8 cellular contexts compared by ENCODE assay signal in genomic region chr6:30516754-30517076, GRCh38. TPM values are rescaled to one million over a fixed set of nuclear protein-coding genes. Genes with fewer than 3 reads are reported as not detected.
DNase-seq lines count a peak whose midpoint lies in the region; ATAC-seq and TF ChIP-seq lines count a peak whose summit lies in the region.
"Not testable (repeated sequence)": the region's sequence is repeated elsewhere in the genome, so short reads cannot be mapped to it uniquely, and the experiment has no call there.

No MANE protein-coding gene starts in this region.

- WGBS in IMR-90 (ENCODE audit: extremely low coverage in 2 of 2, insufficient read length in 1 of 2), 2 experiments: no CpG with 5 or more reads among the region's 9 CpGs
- 43 to 48% methylated on average over 9 of the region's 9 CpGs for WGBS in esophagus, 2 donors
- 39 to 55% methylated on average over 9 of the region's 9 CpGs for WGBS in testis, 2 donors

- not testable (repeated sequence) for H3K56ac ChIP-seq in IMR-90 (ENCODE audit: extremely low read depth, insufficient read depth, low read length)

- H3K9me3 ChIP-seq in BLaER1 treated with 17β-estradiol and CSF1 and Interleukin-3, amounts not matched to agents 10 nM and 100 nM (replicated peaks in 1 of 11): peaks cover 27 to 63% (median 57%) of the 10 kb centered on the region in 11 experiments
- not testable (repeated sequence) for H3K9me3 ChIP-seq in IMR-90 (ENCODE audit: control insufficient read depth, insufficient read depth, low read length); ascending aorta; esophagus (ENCODE audit: control insufficient read depth in 2 of 2, insufficient read depth in 1 of 2, low read depth in 1 of 2, low read length in 1 of 2); left lung; testis

- TF ChIP-seq POLR2A in IMR-90 (IDR thresholded peaks at IDR 0.05; ENCODE audit: low read depth, low read length); testis (IDR thresholded peaks at IDR 0.05): not testable (repeated sequence)

- TF ChIP-seq CTCF in IMR-90 (conservative IDR thresholded peaks at IDR 0.05; ENCODE audit: low read depth, low read length); ascending aorta (IDR thresholded peaks at IDR 0.05); left lung (IDR thresholded peaks at IDR 0.05); osteocyte (IDR thresholded peaks at IDR 0.05); testis (IDR thresholded peaks at IDR 0.05): not testable (repeated sequence)

- H3K4me1 ChIP-seq in BLaER1 treated with 17β-estradiol and CSF1 and Interleukin-3, amounts not matched to agents 10 nM and 100 nM: peaks cover 51 to 78% (median 60%) of the 10 kb centered on the region in 10 experiments
- H3K4me1 ChIP-seq in IMR-90 (ENCODE audit: control insufficient read depth, insufficient read depth, low read length) (peaks cover 11% of the 10 kb centered on the region), left lung (peaks cover 0 to 36% of the 10 kb centered on the region in 2 donors)
- H3K4me1 ChIP-seq in ascending aorta; esophagus (ENCODE audit: control insufficient read depth in 2 of 2, insufficient read depth in 2 of 2, low read length in 1 of 2); testis: not testable (repeated sequence)

- H4K91ac ChIP-seq in IMR-90 (ENCODE audit: insufficient read depth, low read depth, low read length): peak overlapping the region; percentile 75

- H3K9me1 ChIP-seq in IMR-90 (ENCODE audit: insufficient read depth, low read length): not testable (repeated sequence)

- H3K18ac ChIP-seq in IMR-90 (ENCODE audit: low read depth, low read length): peak overlapping the region; percentile 54; the same call in 1 of the 2 replicates

- peak overlapping the region; percentile 19 to 96 (median 64); a peak in 18 of 22 replicates for H3K4me2 ChIP-seq in BLaER1 treated with 17β-estradiol and CSF1 and Interleukin-3, amounts not matched to agents 10 nM and 100 nM
- peak overlapping the region; percentile 69 for H3K4me2 ChIP-seq in IMR-90 (ENCODE audit: low read depth, low read length)

- peak overlapping the region; percentile 95 to 100 (median 99) for H3K27ac ChIP-seq in BLaER1 treated with 17β-estradiol and CSF1 and Interleukin-3, amounts not matched to agents 10 nM and 100 nM
- H3K27ac ChIP-seq in IMR-90 (ENCODE audit: insufficient read depth, low read length) (peak overlapping the region; percentile 49), ascending aorta (peak overlapping the region; percentile 66 to 76), esophagus (ENCODE audit: low read depth in 2 of 2, low read length in 1 of 2) (peak overlapping the region; percentile 96 to 98), left lung (peak overlapping the region; percentile 97 to 99), testis (peak overlapping the region; percentile 32 to 60)

- peak overlapping the region; percentile 86 for H3K4me3 Mint-ChIP-seq in T-helper 2 cell treated with Interferon-gamma antibody and Interleukin-4, amounts not matched to agents 5 μg/mL and 100 μg/mL, for 36 hours
- H3K4me3 Mint-ChIP-seq in osteocyte (ENCODE audit: unreplicated experiment): peak overlapping the region; percentile 85

- H4K20me1 ChIP-seq in BLaER1 treated with 17β-estradiol and CSF1 and Interleukin-3, amounts not matched to agents 10 nM and 100 nM; IMR-90 (ENCODE audit: insufficient read depth, low read length): not testable (repeated sequence)

- not testable (repeated sequence) for DNase-seq in IMR-90; T-helper 2 cell treated with Interferon-gamma antibody and Interleukin-4, amounts not matched to agents 5 μg/mL and 100 μg/mL, for 36 hours (ENCODE audit: low spot score); ascending aorta (ENCODE audit: low spot score in 2 of 2); left lung; osteocyte (ENCODE audit: extremely low spot score, unreplicated experiment); testis

- peak overlapping the region; percentile 2; the same call in 1 of the 2 replicates for H2BK20ac ChIP-seq in IMR-90 (ENCODE audit: low read depth, low read length)

- H3K36me3 Mint-ChIP-seq in T-helper 2 cell treated with Interferon-gamma antibody and Interleukin-4, amounts not matched to agents 5 μg/mL and 100 μg/mL, for 36 hours (ENCODE audit: low read depth): peaks cover 10% of the 10 kb centered on the region
- H3K36me3 Mint-ChIP-seq in osteocyte (ENCODE audit: unreplicated experiment): not testable (repeated sequence)

- peak overlapping the region; percentile 50 to 82 for H4K8ac ChIP-seq in IMR-90 (ENCODE audit: low read depth in 2 of 2, low read length in 2 of 2)

- peak overlapping the region; percentile 96 for H3K27ac Mint-ChIP-seq in T-helper 2 cell treated with Interferon-gamma antibody and Interleukin-4, amounts not matched to agents 5 μg/mL and 100 μg/mL, for 36 hours
- peak overlapping the region; percentile 98 for H3K27ac Mint-ChIP-seq in osteocyte (ENCODE audit: unreplicated experiment)

- H2BK120ac ChIP-seq in IMR-90 (ENCODE audit: low read depth, low read length): peak overlapping the region; percentile 70

- H2BK5ac ChIP-seq in IMR-90 (ENCODE audit: low read depth, low read length, poor library complexity, severe bottlenecking): peak overlapping the region; percentile 78

- peaks cover 35% of the 10 kb centered on the region for H3K4me1 Mint-ChIP-seq in T-helper 2 cell treated with Interferon-gamma antibody and Interleukin-4, amounts not matched to agents 5 μg/mL and 100 μg/mL, for 36 hours (ENCODE audit: low read depth)
- not testable (repeated sequence) for H3K4me1 Mint-ChIP-seq in osteocyte (ENCODE audit: unreplicated experiment)

- peak overlapping the region; percentile 72 for H3K14ac ChIP-seq in IMR-90 (replicated peaks; ENCODE audit: low read depth, low read length)

- peaks cover 0 to 27% (median 8%) of the 10 kb centered on the region in 11 experiments; a peak in 9 of 22 replicates for H3K36me3 ChIP-seq in BLaER1 treated with 17β-estradiol and CSF1 and Interleukin-3, amounts not matched to agents 10 nM and 100 nM
- H3K36me3 ChIP-seq in IMR-90 (ENCODE audit: control insufficient read depth, insufficient read depth, low read length); ascending aorta; esophagus (ENCODE audit: control insufficient read depth in 2 of 2, insufficient read depth in 2 of 2, low read length in 1 of 2); left lung; testis (ENCODE audit: low read depth, missing control alignments): not testable (repeated sequence)

- H4K5ac ChIP-seq in IMR-90 (ENCODE audit: low read depth, low read length): peak overlapping the region; percentile 68

- not testable (repeated sequence) for H3K79me1 ChIP-seq in IMR-90 (ENCODE audit: low read depth in 1 of 2, low read length in 2 of 2)

- peak overlapping the region; percentile 71; the same call in 1 of the 2 replicates for H3K23ac ChIP-seq in IMR-90 (ENCODE audit: low read depth, low read length)

- dilution Hi-C loops in IMR-90 (cut with HindIII; ENCODE audit: low sequenced_read_pairs, unreplicated experiment): not testable (repeated sequence)

- not testable (repeated sequence) for H2AK5ac ChIP-seq in IMR-90 (ENCODE audit: low read depth, low read length)

- peak overlapping the region; percentile 85 for H3K4ac ChIP-seq in IMR-90 (ENCODE audit: low read depth, low read length)

- not testable (repeated sequence) for H3K9me3 Mint-ChIP-seq in T-helper 2 cell treated with Interferon-gamma antibody and Interleukin-4, amounts not matched to agents 5 μg/mL and 100 μg/mL, for 36 hours; osteocyte (ENCODE audit: unreplicated experiment)

- H3K27me3 ChIP-seq in BLaER1 treated with 17β-estradiol and CSF1 and Interleukin-3, amounts not matched to agents 10 nM and 100 nM; IMR-90 (ENCODE audit: control insufficient read depth, insufficient read depth, low read length); ascending aorta; esophagus (ENCODE audit: control insufficient read depth in 1 of 2, insufficient read depth in 2 of 2, low read length in 2 of 2); left lung; testis: not testable (repeated sequence)

- CTCF ChIA-PET in IMR-90 (lab: Yijun Ruan, JAX): interaction anchor here (0.6 to 1.1 kb wide), 4 partner anchors 16 to 675 kb away, joined by 3 to 7 read pairs (median 6); no protein-coding TSS in a partner anchor

- not testable (repeated sequence) for TF ChIP-seq RAD21 in IMR-90 (IDR thresholded peaks at IDR 0.05; ENCODE audit: low read length)

- intact Hi-C loops in IMR-90 (cut with micrococcal nuclease); left lung (cut with DNase I); testis (cut with DNase I; ENCODE audit: low total_unique reads): not testable (repeated sequence)
- intact Hi-C loops in ascending aorta (cut with DNase I): loop anchor here (2.0 kb wide), 1 partner anchor 28 kb away; the partner anchor contains the start of gene HLA-E

- peak overlapping the region; percentile 84 to 95 (median 88); a peak in 21 of 22 replicates for H3K9ac ChIP-seq in BLaER1 treated with 17β-estradiol and CSF1 and Interleukin-3, amounts not matched to agents 10 nM and 100 nM
- H3K9ac ChIP-seq in IMR-90 (ENCODE audit: low read depth, low read length): not testable (repeated sequence)

- peak overlapping the region; percentile 92 for H2AFZ ChIP-seq in IMR-90 (replicated peaks; ENCODE audit: low read length, poor library complexity)

- in situ Hi-C loops in IMR-90 (cut with MboI; ENCODE audit: low sequenced_read_pairs): not testable (repeated sequence)

- not testable (repeated sequence) for ATAC-seq in IMR-90 (ENCODE audit: low read depth); left lung

- POLR2A ChIA-PET in IMR-90 (lab: Charles Lee; ENCODE audit: unreplicated experiment): not testable (repeated sequence)

- 0 out of 3 replicates have a peak overlapping the region, but pooled peaks have one; percentile 38 for H2BK15ac ChIP-seq in IMR-90 (ENCODE audit: low read depth, low read length)

- peak overlapping the region; percentile 3 for H2AK9ac ChIP-seq in IMR-90 (replicated peaks; ENCODE audit: low read depth, low read length, poor library complexity)

- H3K4me3 ChIP-seq in BLaER1 treated with 17β-estradiol and CSF1 and Interleukin-3, amounts not matched to agents 10 nM and 100 nM: peak overlapping the region in 4 of 10 experiments; percentile 18 to 56 (median 50); a peak in 7 of 20 replicates
- peak overlapping the region; percentile 42; the same call in 1 of the 2 replicates for H3K4me3 ChIP-seq in IMR-90 (ENCODE audit: insufficient read depth, low read depth, low read length)
- H3K4me3 ChIP-seq in ascending aorta: peak overlapping the region; percentile 43 to 58
- H3K4me3 ChIP-seq in esophagus (ENCODE audit: low read depth in 1 of 2, low read length in 2 of 2): not testable (repeated sequence)
- H3K4me3 ChIP-seq in left lung: peak overlapping the region in 1 of 2 donors; percentile 41
- peak overlapping the region in 1 of 2 donors; percentile 60 for H3K4me3 ChIP-seq in testis

- TSS peak; percentile 79 for BruUV-seq in IMR-90 (replicated peaks; lab: Mats Ljungman, UMichigan)

- not testable (repeated sequence) for H3K27me3 Mint-ChIP-seq in T-helper 2 cell treated with Interferon-gamma antibody and Interleukin-4, amounts not matched to agents 5 μg/mL and 100 μg/mL, for 36 hours (ENCODE audit: low read depth); osteocyte (ENCODE audit: unreplicated experiment)

RNA-seq across cellular contexts. Expression of gene HLA-E, which starts 27.4 kb away (rescaled TPM):
- 84.8 and 85.8 TPM in 2 replicates for total RNA-seq in IMR-90 (2012; rRNA removed)
- 83.6 and 91.4 TPM in 2 replicates for polyA plus RNA-seq in IMR-90 (2012; rRNA removed)
- polyA plus RNA-seq in IMR-90 (2012; cell fraction: cytosol; rRNA removed): 104 and 106 TPM in 2 replicates
- polyA plus RNA-seq in IMR-90 (2012; cell fraction: nucleus; rRNA removed; ENCODE audit: low replicate concordance): 84.7 and 103 TPM in 2 replicates
- total RNA-seq in ascending aorta: 896 TPM
- 100 to 1,000 TPM; 162 to 196 TPM for polyA plus RNA-seq in esophagus
- total RNA-seq in left lung: 100 to 1,000 TPM; 440 to 636 TPM
- total RNA-seq in osteocyte: 170 and 174 TPM in 2 replicates
- total RNA-seq in testis: 100 to 1,000 TPM in 1 of 2 donors, 10 to 100 TPM in 1; 90.2 to 145 TPM
- 253 TPM for polyA plus RNA-seq in testis (ENCODE audit: insufficient read depth, low read depth, low replicate concordance)

RNA-seq across cellular contexts. Expression of gene GNL1, which starts 39.6 kb away (rescaled TPM):
- 33.9 and 40.5 TPM in 2 replicates for total RNA-seq in IMR-90 (2012; rRNA removed)
- polyA plus RNA-seq in IMR-90 (2012; rRNA removed): 43.7 and 44.0 TPM in 2 replicates
- 27.9 and 33.6 TPM in 2 replicates for polyA plus RNA-seq in IMR-90 (2012; cell fraction: cytosol; rRNA removed)
- 45.1 and 54.4 TPM in 2 replicates for polyA plus RNA-seq in IMR-90 (2012; cell fraction: nucleus; rRNA removed; ENCODE audit: low replicate concordance)
- total RNA-seq in ascending aorta: 33.0 TPM
- polyA plus RNA-seq in esophagus: 10 to 100 TPM; 27.9 to 29.0 TPM
- total RNA-seq in left lung: 10 to 100 TPM; 52.5 to 61.0 TPM
- total RNA-seq in osteocyte: 81.0 and 84.4 TPM in 2 replicates
- total RNA-seq in testis: 10 to 100 TPM; 68.7 to 72.8 TPM
- 205 TPM for polyA plus RNA-seq in testis (ENCODE audit: insufficient read depth, low read depth, low replicate concordance)

RNA-seq across cellular contexts. Expression of gene PRR3, which starts 40.4 kb away (rescaled TPM):
- 7.2 TPM in 2 replicates for total RNA-seq in IMR-90 (2012; rRNA removed)
- 16.7 and 17.3 TPM in 2 replicates for polyA plus RNA-seq in IMR-90 (2012; rRNA removed)
- 9.5 and 11.1 TPM in 2 replicates for polyA plus RNA-seq in IMR-90 (2012; cell fraction: cytosol; rRNA removed)
- 8.2 and 15.9 TPM in 2 replicates for polyA plus RNA-seq in IMR-90 (2012; cell fraction: nucleus; rRNA removed; ENCODE audit: low replicate concordance)
- 25.0 TPM for total RNA-seq in ascending aorta
- 1 to 10 TPM; 3.7 to 4.8 TPM for polyA plus RNA-seq in esophagus
- 10 to 100 TPM in 1 of 2 donors, 1 to 10 TPM in 1; 5.7 to 10.1 TPM for total RNA-seq in left lung
- total RNA-seq in osteocyte: 12.1 and 17.1 TPM in 2 replicates
- 10 to 100 TPM; 11.2 to 22.9 TPM for total RNA-seq in testis
- polyA plus RNA-seq in testis (ENCODE audit: insufficient read depth, low read depth, low replicate concordance): 11.0 TPM

RNA-seq across cellular contexts. Expression of gene ABCF1, which starts 54.5 kb away (rescaled TPM):
- total RNA-seq in IMR-90 (2012; rRNA removed) (47.5 and 48.6 TPM in 2 replicates), ascending aorta (36.6 TPM), left lung (10 to 100 TPM; 37.9 to 47.6 TPM), osteocyte (63.8 and 70.5 TPM in 2 replicates), testis (10 to 100 TPM; 63.2 to 67.1 TPM)
- polyA plus RNA-seq in IMR-90 (2012; rRNA removed) (35.8 and 39.1 TPM in 2 replicates), esophagus (10 to 100 TPM; 17.7 to 23.8 TPM), testis (ENCODE audit: insufficient read depth, low read depth, low replicate concordance) (104 TPM)
- polyA plus RNA-seq in IMR-90 (2012; cell fraction: cytosol; rRNA removed): 29.2 and 30.4 TPM in 2 replicates
- polyA plus RNA-seq in IMR-90 (2012; cell fraction: nucleus; rRNA removed; ENCODE audit: low replicate concordance): 48.3 and 57.9 TPM in 2 replicates

Comparison
In these comparisons a context has a peak if more than half of its experiments do, and no peak if none do; other contexts are left out.
1. H3K27ac ChIP-seq: peak in every context shown above with its lines; median percentile 99 in BLaER1 treated with 17β-estradiol and CSF1 and Interleukin-3, amounts not matched to agents 10 nM and 100 nM; 98 in left lung; 97 in esophagus; 71 in ascending aorta; 49 in IMR-90; 46 in testis.